In genomic region chr16:4520913-4521312, GRCh38 we compare ENCODE assay signal across 19 cellular contexts. TPM values are rescaled to one million over a fixed set of nuclear protein-coding genes. Genes with fewer than 3 reads are reported as not detected.
DNase-seq lines count a peak whose midpoint lies in the region; ATAC-seq and TF ChIP-seq lines count a peak whose summit lies in the region.
"Had no signal": no experiment of that assay in that cellular context is flagged by ENCODE, and none has a peak within 500 bp of the region (broad histone marks: within the 10 kb centered on the region; RNA-seq: fewer than 3 reads in every experiment).

No MANE protein-coding gene starts in this region.

- TF ChIP-seq CTCF in astrocyte of the spinal cord (IDR thresholded peaks at IDR 0.05; ENCODE audit: low read depth, low read length) (no peak), fibroblast of villous mesenchyme (IDR thresholded peaks at IDR 0.05; ENCODE audit: insufficient read depth, low read depth, low read length) (no peak), psoas muscle (IDR thresholded peaks at IDR 0.05) (no peak)

- H3K27ac Mint-ChIP-seq in activated T-helper 17 cell treated with anti-CD3 and anti-CD28 coated beads, Interleukin-2, amount 50 U/mL, for 72 hours, result no peak overlapping the region
- H3K27ac Mint-ChIP-seq: CD8-positive, alpha-beta T cell had no signal

- H3K4me3 ChIP-seq in astrocyte of the spinal cord (ENCODE audit: low read depth, low read length), result no peak overlapping the region
- H3K4me3 ChIP-seq in fibroblast of villous mesenchyme (ENCODE audit: low read depth, low read length), result no peak overlapping the region
- H3K4me3 ChIP-seq in psoas muscle, result no peak overlapping the region
- H3K4me3 ChIP-seq: GM23248, MG63, PC-9, SJSA1 had no signal

- ATAC-seq in psoas muscle, result no peak
- no peak for ATAC-seq in activated T-helper 17 cell treated with anti-CD3 and anti-CD28 coated beads, Interleukin-2, amount 50 U/mL, for 72 hours (replicated peaks)
- ATAC-seq: CD8-positive, alpha-beta T cell had no signal

- no peaks in the 10 kb centered on the region for H3K27me3 ChIP-seq in psoas muscle (ENCODE audit: insufficient read depth in 3 of 3, low read length in 2 of 3)
- H3K27me3 ChIP-seq: MG63, SJSA1 had no signal

- DNase-seq in MV-4-11 (lab: John Stamatoyannopoulos, UW), result peak; percentile 2
- peak; percentile 33 for DNase-seq in astrocyte of the spinal cord (ENCODE audit: low read depth, low spot score)
- peak; percentile 56 for DNase-seq in fibroblast of villous mesenchyme (ENCODE audit: low read depth)
- DNase-seq in psoas muscle, result no peak
- no peak for DNase-seq in AG08395 (ENCODE audit: low spot score)
- no peak for DNase-seq in head of caudate nucleus
- DNase-seq: CD8-positive, alpha-beta T cell; DMS79; GM23248; MG63; NCI-H1092 treated with DMSO at 0.1 percent for 48 hours; NCI-H2081 treated with DMSO at 0.1 percent for 48 hours; NCI-H524; PC-9 had no signal

- no peaks in the 10 kb centered on the region for H3K27me3 Mint-ChIP-seq in activated T-helper 17 cell treated with anti-CD3 and anti-CD28 coated beads, Interleukin-2, amount 50 U/mL, for 72 hours

- 77 to 82% (median 78%) methylated on average over 7 of the region's 7 CpGs for WGBS in psoas muscle, 3 donors

- H3K9me3 Mint-ChIP-seq in activated T-helper 17 cell treated with anti-CD3 and anti-CD28 coated beads, Interleukin-2, amount 50 U/mL, for 72 hours, result no peaks in the 10 kb centered on the region
- H3K9me3 Mint-ChIP-seq: CD8-positive, alpha-beta T cell had no signal

- H3K4me1 ChIP-seq in psoas muscle, result peaks cover 37% of the 10 kb centered on the region

- no peaks in the 10 kb centered on the region for H3K9me3 ChIP-seq in psoas muscle
- H3K9me3 ChIP-seq: MG63, SJSA1 had no signal

- H3K4me3 Mint-ChIP-seq in activated T-helper 17 cell treated with anti-CD3 and anti-CD28 coated beads, Interleukin-2, amount 50 U/mL, for 72 hours, result no peak overlapping the region
- H3K4me3 Mint-ChIP-seq: CD8-positive, alpha-beta T cell had no signal

- peak overlapping the region; percentile 66 for H3K27ac ChIP-seq in psoas muscle
- H3K27ac ChIP-seq: GM23248, KMS-11, PC-9, SJSA1 had no signal

- intact Hi-C loops in psoas muscle (cut with DNase I) (no loop called here), head of caudate nucleus (cut with DNase I) (no loop called here)

- in situ Hi-C loops in astrocyte of the spinal cord (cut with HindIII; ENCODE audit: low sequenced_read_pairs), result no loop called here

- peaks cover 7% of the 10 kb centered on the region for H3K4me1 Mint-ChIP-seq in activated T-helper 17 cell treated with anti-CD3 and anti-CD28 coated beads, Interleukin-2, amount 50 U/mL, for 72 hours

- no peaks in the 10 kb centered on the region for H3K36me3 ChIP-seq in psoas muscle (ENCODE audit: insufficient read depth in 1 of 2, low read depth in 1 of 2)
- H3K36me3 ChIP-seq: MG63 had no signal

- peaks cover 2% of the 10 kb centered on the region for H3K36me3 Mint-ChIP-seq in activated T-helper 17 cell treated with anti-CD3 and anti-CD28 coated beads, Interleukin-2, amount 50 U/mL, for 72 hours (ENCODE audit: low read depth)

RNA-seq across cellular contexts. Expression of gene CDIP1, which starts 17.7 kb away (rescaled TPM):
- 10.6 and 16.8 TPM in 2 replicates for total RNA-seq in fibroblast of villous mesenchyme
- 10 to 100 TPM; 29.1 to 51.8 (median 34.9) TPM for total RNA-seq in psoas muscle
- 10 to 100 TPM; 18.7 to 33.6 (median 22.3) TPM for polyA plus RNA-seq in psoas muscle
- total RNA-seq in activated T-helper 17 cell treated with anti-CD3 and anti-CD28 coated beads, Interleukin-2, amount 50 U/mL, for 72 hours, result 10 to 100 TPM; 24.5 to 31.2 TPM

RNA-seq across cellular contexts. Expression of gene C16orf96, which starts 35.2 kb away (rescaled TPM):
- total RNA-seq in fibroblast of villous mesenchyme, result not detected in 2 replicates
- under 1 TPM in 3 of 4 donors, not detected in 1; 0.04 to 0.32 (median 0.07) TPM for total RNA-seq in psoas muscle
- under 1 TPM in 1 of 3 donors, not detected in 2; 0.05 TPM for polyA plus RNA-seq in psoas muscle
- not detected for total RNA-seq in activated T-helper 17 cell treated with anti-CD3 and anti-CD28 coated beads, Interleukin-2, amount 50 U/mL, for 72 hours
- total RNA-seq: GM23248, SJSA1 had no signal
- polyA plus RNA-seq: AG04450, BJ, GM23248 had no signal

RNA-seq across cellular contexts. Expression of gene HMOX2, which starts 44.7 kb away (rescaled TPM):
- total RNA-seq in fibroblast of villous mesenchyme, result 52.5 and 57.9 TPM in 2 replicates
- total RNA-seq in psoas muscle, result 10 to 100 TPM; 20.8 to 26.6 (median 22.6) TPM
- polyA plus RNA-seq in psoas muscle, result 10 to 100 TPM; 22.2 to 49.0 (median 23.8) TPM
- total RNA-seq in activated T-helper 17 cell treated with anti-CD3 and anti-CD28 coated beads, Interleukin-2, amount 50 U/mL, for 72 hours, result 10 to 100 TPM; 60.0 to 92.1 TPM

RNA-seq across cellular contexts. Expression of gene NMRAL1, which starts 46.5 kb away (rescaled TPM):
- total RNA-seq in fibroblast of villous mesenchyme, result 54.4 and 99.5 TPM in 2 replicates
- total RNA-seq in psoas muscle, result 1 to 10 TPM; 2.5 to 5.5 (median 3.9) TPM
- 1 to 10 TPM; 4.0 to 5.1 (median 4.2) TPM for polyA plus RNA-seq in psoas muscle
- total RNA-seq in activated T-helper 17 cell treated with anti-CD3 and anti-CD28 coated beads, Interleukin-2, amount 50 U/mL, for 72 hours, result 10 to 100 TPM; 56.5 to 63.2 TPM

Comparison
In these comparisons a context has a peak if more than half of its experiments do, and no peak if none do; other contexts are left out.
1. DNase-seq: peak in MV-4-11 (single experiment), astrocyte of the spinal cord (single experiment) and fibroblast of villous mesenchyme (single experiment); none in psoas muscle (0 of 2), AG08395 (single experiment) and head of caudate nucleus (0 of 42).